ENCODE assay signal across 8 cellular contexts in the genomic region with DNA sequence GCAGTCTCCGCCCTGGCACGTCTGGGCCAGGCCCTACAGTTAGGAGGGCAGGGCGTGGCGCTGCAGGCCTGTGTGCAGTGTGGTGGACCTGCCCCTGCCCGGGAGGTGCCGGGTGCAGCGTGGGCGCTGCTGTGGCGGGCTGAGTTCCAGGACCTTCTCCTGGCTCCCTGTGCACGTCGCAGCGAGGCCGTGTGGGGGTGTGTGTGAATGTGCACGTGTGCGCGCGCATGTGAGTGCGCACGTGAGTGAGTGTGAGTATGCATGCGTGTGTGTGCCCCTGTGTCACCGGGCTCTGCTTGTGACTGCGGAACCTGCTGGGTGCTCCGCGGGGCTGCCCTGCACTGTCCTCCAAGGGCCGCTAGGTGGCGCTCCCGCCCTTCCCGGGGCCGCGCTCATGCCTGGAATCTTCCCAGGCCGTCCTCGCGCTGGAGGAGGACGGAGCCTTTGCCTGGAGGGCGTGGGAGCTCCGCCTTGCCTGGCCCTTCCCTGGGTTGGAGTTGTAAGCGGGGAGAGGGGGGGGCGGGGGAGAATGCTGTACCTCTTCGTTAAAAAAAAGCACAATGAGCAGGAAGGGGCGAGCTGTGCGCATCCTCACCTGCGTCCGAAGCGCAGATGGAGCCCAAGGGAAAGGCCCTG.
DNase-seq lines count a peak whose midpoint lies in the region; ATAC-seq and TF ChIP-seq lines count a peak whose summit lies in the region.

No MANE protein-coding gene starts in this region.

- H3K36me3 ChIP-seq in lung (ENCODE audit: control insufficient read depth in 2 of 2, insufficient read depth in 2 of 2, low read length in 2 of 2) = peaks cover 0 to 34% of the 10 kb centered on the region in 2 donors

- H3K9me3 ChIP-seq in lung (ENCODE audit: control insufficient read depth in 2 of 2, insufficient read depth in 1 of 2, low read length in 1 of 2) = no peaks in the 10 kb centered on the region

- no peaks in the 10 kb centered on the region for H3K27me3 ChIP-seq in lung (ENCODE audit: control insufficient read depth, insufficient read depth)

- ATAC-seq in lung (ENCODE audit: insufficient read depth, low FRiP score) (peak; percentile 82), GM21576 (IDR thresholded peaks at IDR 0.05; ENCODE audit: unreplicated experiment) (no peak)

- no peak overlapping the region for H3K4me3 ChIP-seq in lung

- in situ Hi-C loops in ACHN (cut with HindIII; ENCODE audit: low pct_ligation_motif_present, low pct_unique_long_range_greater_than_20kb, low sequenced_read_pairs) = no loop called here
- in situ Hi-C loops in GM13976 (cut with MboI; ENCODE audit: low sequenced_read_pairs, unreplicated experiment) = no loop called here

- H3K4me1 ChIP-seq in lung (ENCODE audit: control insufficient read depth in 2 of 2, insufficient read depth in 2 of 2, low read length in 2 of 2) = peaks cover 0 to 13% of the 10 kb centered on the region in 2 donors

- TF ChIP-seq CTCF in GM13976 (IDR thresholded peaks at IDR 0.05; ENCODE audit: borderline replicate concordance, control extremely low read depth, extremely low read depth, insufficient read depth, missing control alignments) (peak; percentile 97), lung (IDR thresholded peaks at IDR 0.05; ENCODE audit: control extremely low read depth, extremely low read depth) (peak; percentile 93)

- 33 to 36% methylated on average over 38 to 44 of the region's 44 CpGs for WGBS in lung, 2 donors

- peak; percentile 50 for DNase-seq in ACHN
- DNase-seq in GM13976 (ENCODE audit: low spot score) = peak; percentile 91
- peak; percentile 45 for DNase-seq in NCI-H345 (lab: John Stamatoyannopoulos, UW)
- DNase-seq in activated CD4-positive, alpha-beta T cell treated with anti-CD3 and anti-CD28 coated beads, Interleukin-2, amount 50 U/mL, for 4 hours = peak; percentile 35 to 36
- DNase-seq in dermis blood vessel endothelial cell = peak; percentile 80
- peak; percentile 67 for DNase-seq in lung (ENCODE audit: low spot score)
- peak; percentile 29 to 43 (median 29) for DNase-seq in stimulated activated CD4-positive, alpha-beta T cell treated with anti-CD3 and anti-CD28 coated beads, TNF-alpha, amount 100 ng/mL, for 48 hours (ENCODE audit: low read depth in 3 of 3)

- no peak overlapping the region for H3K27ac ChIP-seq in lung (ENCODE audit: low read depth in 1 of 2, low read length in 1 of 2)

Comparison
In these comparisons a context has a peak if more than half of its experiments do, and no peak if none do; other contexts are left out.
1. DNase-seq: peak in every context shown above with its lines; median percentile 91 in GM13976; 80 in dermis blood vessel endothelial cell; 67 in lung; 50 in ACHN; 45 in NCI-H345; 36 in activated CD4-positive, alpha-beta T cell treated with anti-CD3 and anti-CD28 coated beads, Interleukin-2, amount 50 U/mL, for 4 hours; 29 in stimulated activated CD4-positive, alpha-beta T cell treated with anti-CD3 and anti-CD28 coated beads, TNF-alpha, amount 100 ng/mL, for 48 hours.